8 cellular contexts compared by ENCODE assay signal in genomic region chr2:148360662-148361061, GRCh38.
"Had no signal": no experiment of that assay in that cellular context is flagged by ENCODE, and none has a peak within 500 bp of the region (broad histone marks: within the 10 kb centered on the region; RNA-seq: fewer than 3 reads in every experiment).

No MANE protein-coding gene starts in this region.

- H3K27ac Mint-ChIP-seq: IgD-negative memory B cell had no signal

- H3K27ac ChIP-seq: HL-60 had no signal

- H3K4me3 Mint-ChIP-seq: IgD-negative memory B cell had no signal

- ATAC-seq: HepG2, K562 had no signal

- FAIRE-seq: HepG2, HTR-8/SVneo, K562 had no signal

- DNase-seq: IMR-90, KBM-7, KG1 had no signal

- H3K4me3 ChIP-seq: K562 had no signal

- H3K27me3 Mint-ChIP-seq: IgD-negative memory B cell had no signal
